ENCODE assay signal across 9 cellular contexts in the genomic region with DNA sequence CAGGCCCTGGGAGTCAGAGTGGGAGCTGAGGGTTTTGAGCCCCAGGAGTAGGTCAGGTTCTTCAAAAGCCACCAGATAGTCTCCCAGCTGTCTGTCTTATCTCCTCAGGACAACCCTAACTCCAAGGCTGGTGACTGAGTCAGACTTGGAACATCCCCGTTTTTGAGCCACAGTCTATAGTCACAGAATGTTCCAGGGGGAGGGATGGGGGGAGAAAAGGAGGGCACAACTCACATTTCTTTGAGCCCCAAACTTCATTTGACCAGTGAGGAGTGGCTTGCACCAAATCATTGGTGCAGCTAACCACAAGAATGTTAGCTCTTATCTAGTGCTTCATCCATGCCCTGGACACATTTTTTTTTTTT.
DNase-seq lines count a peak whose midpoint lies in the region; ATAC-seq and TF ChIP-seq lines count a peak whose summit lies in the region.
"Had no signal": no experiment of that assay in that cellular context is flagged by ENCODE, and none has a peak within 500 bp of the region (broad histone marks: within the 10 kb centered on the region; RNA-seq: fewer than 3 reads in every experiment).

No MANE protein-coding gene starts in this region.

- peak overlapping the region; percentile 51 for H3K9ac ChIP-seq in fibroblast of lung (ENCODE audit: insufficient read depth, low read length)

- H3K4me1 Mint-ChIP-seq in naive thymus-derived CD8-positive, alpha-beta T cell: peaks cover 6 to 32% (median 23%) of the 10 kb centered on the region in 4 donors

- peaks cover 59% of the 10 kb centered on the region for H3K4me1 ChIP-seq in SJCRH30
- peaks cover 40% of the 10 kb centered on the region for H3K4me1 ChIP-seq in fibroblast of lung (ENCODE audit: control insufficient read depth, extremely low read depth, insufficient read depth, low read length)
- H3K4me1 ChIP-seq in prostate gland (replicated peaks): peaks cover 39% of the 10 kb centered on the region

- H4K20me1 ChIP-seq in fibroblast of lung (ENCODE audit: control insufficient read depth, extremely low read depth, insufficient read depth, low read length): no peaks in the 10 kb centered on the region

- no peaks in the 10 kb centered on the region for H3K36me3 Mint-ChIP-seq in naive thymus-derived CD8-positive, alpha-beta T cell

- no peaks in the 10 kb centered on the region for H3K9me3 ChIP-seq in SJCRH30 (replicated peaks)
- H3K9me3 ChIP-seq in fibroblast of lung (ENCODE audit: control insufficient read depth, insufficient read depth, low read depth, low read length): no peaks in the 10 kb centered on the region
- H3K9me3 ChIP-seq in prostate gland: no peaks in the 10 kb centered on the region

- no peak overlapping the region for H3K27ac Mint-ChIP-seq in naive thymus-derived CD8-positive, alpha-beta T cell

- H3K27me3 Mint-ChIP-seq in naive thymus-derived CD8-positive, alpha-beta T cell: no peaks in the 10 kb centered on the region

- WGBS in prostate gland: 8% methylated on average over 1 of the region's 1 CpG

- POLR2A ChIA-PET in naive thymus-derived CD8-positive, alpha-beta T cell (lab: Charles Lee): interaction anchor here (0.8 to 1.7 kb wide), 2 partner anchors 17 to 239 kb away, joined by 3 read pairs; no protein-coding TSS in a partner anchor

- no peak for ATAC-seq in naive thymus-derived CD8-positive, alpha-beta T cell
- ATAC-seq in HG03280 (IDR thresholded peaks at IDR 0.05; ENCODE audit: unreplicated experiment): no peak

- intact Hi-C loops in prostate gland (cut with DNase I): loop anchor here (5.0 kb wide), 2 partner anchors 243 to 302 kb away; a partner anchor contains a TSS

- no peak overlapping the region for H3K4me3 Mint-ChIP-seq in naive thymus-derived CD8-positive, alpha-beta T cell

- TF ChIP-seq CTCF in AG09309 (IDR thresholded peaks at IDR 0.05; ENCODE audit: control insufficient read depth, insufficient read depth, low read depth, low read length, missing control alignments) (no peak), fibroblast of lung (conservative IDR thresholded peaks at IDR 0.05 in 1 of 2, IDR thresholded peaks at IDR 0.05 in 1 of 2; ENCODE audit: low read depth in 1 of 2, low read length in 2 of 2) (no peak), prostate gland (IDR thresholded peaks at IDR 0.05) (no peak)

- no peak overlapping the region for H3K4me2 ChIP-seq in fibroblast of lung (ENCODE audit: extremely low read depth, insufficient read depth, low read length)

- H3K27me3 ChIP-seq in SJCRH30 (no peaks in the 10 kb centered on the region), fibroblast of lung (ENCODE audit: control insufficient read depth, insufficient read depth, low read length) (no peaks in the 10 kb centered on the region), prostate gland (replicated peaks; ENCODE audit: insufficient read depth) (no peaks in the 10 kb centered on the region)

- DNase-seq in AG09309 (ENCODE audit: low read depth) (peak; percentile 72), SJCRH30 (peak; percentile 44 to 62), fibroblast of lung (ENCODE audit: low read depth in 2 of 2) (peak; percentile 83 to 88), prostate gland (ENCODE audit: low spot score) (no peak), NCI-H1694 treated with DMSO at 0.1 percent for 48 hours (lab: John Stamatoyannopoulos, UW) (no peak), COLO668 (lab: John Stamatoyannopoulos, UW; ENCODE audit: unreplicated experiment) (no peak)
- no peak for DNase-seq in naive thymus-derived CD8-positive, alpha-beta T cell
- DNase-seq: glutamatergic neuron had no signal

- no peak overlapping the region for H2AFZ ChIP-seq in fibroblast of lung (ENCODE audit: low read length)

- no peak overlapping the region for H3K4me3 ChIP-seq in AG09309 (ENCODE audit: control insufficient read depth, low read depth, low read length)
- H3K4me3 ChIP-seq in SJCRH30: no peak overlapping the region
- no peak overlapping the region for H3K4me3 ChIP-seq in fibroblast of lung (replicated peaks in 1 of 4; ENCODE audit: control extremely low read depth in 1 of 4, insufficient read depth in 1 of 4, low read depth in 3 of 4, low read length in 4 of 4)
- H3K4me3 ChIP-seq in prostate gland: no peak overlapping the region

- H3K27ac ChIP-seq in SJCRH30 (peak overlapping the region; percentile 53), fibroblast of lung (ENCODE audit: insufficient read depth, low read length) (peak overlapping the region; percentile 100), prostate gland (peak overlapping the region; percentile 81 to 84)

- H3K36me3 ChIP-seq in SJCRH30: no peaks in the 10 kb centered on the region
- H3K36me3 ChIP-seq in fibroblast of lung (ENCODE audit: control insufficient read depth, insufficient read depth, low read length): no peaks in the 10 kb centered on the region
- no peaks in the 10 kb centered on the region for H3K36me3 ChIP-seq in prostate gland

- H3K9me3 Mint-ChIP-seq in naive thymus-derived CD8-positive, alpha-beta T cell: no peaks in the 10 kb centered on the region

- no peaks in the 10 kb centered on the region for H3K79me2 ChIP-seq in fibroblast of lung (ENCODE audit: control insufficient read depth, insufficient read depth, low read length)

- TF ChIP-seq POLR2A in prostate gland (IDR thresholded peaks at IDR 0.05): no peak

Comparison
In these comparisons a context has a peak if more than half of its experiments do, and no peak if none do; other contexts are left out.
1. DNase-seq: peak in AG09309 (single experiment), SJCRH30 (2 of 2) and fibroblast of lung (2 of 2); none in prostate gland (single experiment), NCI-H1694 treated with DMSO at 0.1 percent for 48 hours (single experiment), naive thymus-derived CD8-positive, alpha-beta T cell (0 of 10) and COLO668 (single experiment).
2. Peak in every context shown above with its lines, with median percentiles within 50 percentile points of each other: H3K27ac ChIP-seq.